In genomic region chr2:190815223-190815622, GRCh38 we compare ENCODE assay signal across 19 cellular contexts.
"Had no signal": no experiment of that assay in that cellular context is flagged by ENCODE, and none has a peak within 500 bp of the region (broad histone marks: within the 10 kb centered on the region; RNA-seq: fewer than 3 reads in every experiment).

No MANE protein-coding gene starts in this region.

- ATAC-seq: activated CD8-positive, alpha-beta T cell treated with anti-CD3 and anti-CD28 coated beads, Interleukin-2, amount 10 ng/mL, durations not matched to agents 7 days and 5 days; foreskin keratinocyte; natural killer cell; stimulated activated naive B cell treated with anti-CD40 and anti-IgM and Interleukin-4, amounts not matched to agents 10 μg/mL and 1 μg/mL and 100 μg/mL, for 72 hours; upper lobe of right lung; WTC11 had no signal

- H3K4me3 Mint-ChIP-seq: activated CD8-positive, alpha-beta T cell treated with anti-CD3 and anti-CD28 coated beads, Interleukin-2, amount 10 ng/mL, durations not matched to agents 7 days and 5 days; activated T-cell treated with anti-CD3 and anti-CD28 coated beads, Interleukin-2, amount 50 U/mL, for 24 hours; brain; natural killer cell; stimulated activated naive B cell treated with anti-CD40 and anti-IgM and Interleukin-4, amounts not matched to agents 10 μg/mL and 1 μg/mL and 100 μg/mL, for 72 hours; WTC11 had no signal

- H3K4me1 Mint-ChIP-seq: stimulated activated naive B cell treated with anti-CD40 and anti-IgM and Interleukin-4, amounts not matched to agents 10 μg/mL and 1 μg/mL and 100 μg/mL, for 72 hours; WTC11 had no signal

- H3K4me3 ChIP-seq: coronary artery, ovary, thoracic aorta, upper lobe of right lung had no signal

- H3K27me3 Mint-ChIP-seq: activated T-cell treated with anti-CD3 and anti-CD28 coated beads, Interleukin-2, amount 50 U/mL, for 24 hours; stimulated activated naive B cell treated with anti-CD40 and anti-IgM and Interleukin-4, amounts not matched to agents 10 μg/mL and 1 μg/mL and 100 μg/mL, for 72 hours had no signal

- DNase-seq: activated CD4-positive, alpha-beta T cell treated with anti-CD3 and anti-CD28 coated beads for 48 hours; activated CD8-positive, alpha-beta T cell treated with anti-CD3 and anti-CD28 coated beads, Interleukin-2, amount 10 ng/mL, durations not matched to agents 7 days and 5 days; activated naive CD4-positive, alpha-beta T cell treated with Interleukin-2 at 50 U/mL for 16 hours; activated T-cell treated with anti-CD3 and anti-CD28 coated beads, Interleukin-2, amount 50 U/mL, for 24 hours; caudate nucleus; foreskin keratinocyte; glutamatergic neuron; hippocampal formation; mesenchymal stem cell; natural killer cell; ovary; stimulated activated naive B cell treated with anti-CD40 and anti-IgM and Interleukin-4, amounts not matched to agents 10 μg/mL and 1 μg/mL and 100 μg/mL, for 72 hours; T-helper 2 cell; upper lobe of right lung had no signal

- H3K36me3 Mint-ChIP-seq: brain, natural killer cell, WTC11 had no signal

- H3K27ac ChIP-seq: coronary artery, foreskin keratinocyte, ovary, thoracic aorta, upper lobe of right lung had no signal

- H3K27ac Mint-ChIP-seq: activated CD8-positive, alpha-beta T cell treated with anti-CD3 and anti-CD28 coated beads, Interleukin-2, amount 10 ng/mL, durations not matched to agents 7 days and 5 days; activated T-cell treated with anti-CD3 and anti-CD28 coated beads, Interleukin-2, amount 50 U/mL, for 24 hours; activated T-helper 2 cell treated with anti-CD3 and anti-CD28 coated beads, Interferon-gamma antibody, Interleukin-2, Interleukin-4, amounts not matched to agents 10 μg/mL and 5 μg/mL and 100 μg/mL, durations not matched to agents 14 hours and 24 hours and 36 hours; natural killer cell; stimulated activated naive B cell treated with anti-CD40 and anti-IgM and Interleukin-4, amounts not matched to agents 10 μg/mL and 1 μg/mL and 100 μg/mL, for 72 hours; WTC11 had no signal
